ENCODE assay signal across 9 cellular contexts in genomic region chr4:173475751-173476150, GRCh38.
"Had no signal": no experiment of that assay in that cellular context is flagged by ENCODE, and none has a peak within 500 bp of the region (broad histone marks: within the 10 kb centered on the region; RNA-seq: fewer than 3 reads in every experiment).

No MANE protein-coding gene starts in this region.

- DNase-seq: GM23248, GOT3, H7, H9, HCEC 1CT, HFFc6 had no signal

- ATAC-seq: GM23338, HCT116 had no signal

- H3K4me3 ChIP-seq: GM23248, GM23338, HAP-1 had no signal

- H3K36me3 ChIP-seq: HAP-1 had no signal

- H3K4me1 ChIP-seq: HAP-1 had no signal

- H3K9me3 ChIP-seq: HAP-1 had no signal

- H3K9ac ChIP-seq: GM23248 had no signal
